17 cellular contexts compared by ENCODE assay signal in the genomic region with DNA sequence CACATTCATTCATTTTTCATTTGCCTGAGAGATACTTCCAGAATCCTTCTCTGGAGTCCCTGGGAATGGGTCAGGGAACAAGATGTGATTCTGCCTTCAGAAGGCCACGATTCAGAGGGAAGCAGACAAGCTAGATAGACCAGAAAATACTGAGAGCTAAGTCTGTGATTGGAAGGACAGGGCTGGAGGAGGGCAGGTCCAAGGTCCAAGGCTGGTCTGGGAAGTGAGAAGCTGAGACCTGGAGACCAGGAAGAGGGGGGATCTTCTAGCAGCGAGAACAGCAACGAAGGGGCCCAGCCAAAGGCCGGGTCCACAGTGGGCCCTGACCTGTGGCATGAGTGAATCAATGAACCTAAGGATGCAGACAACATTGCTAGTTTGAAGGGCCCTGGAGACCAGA.
"Had no signal": no experiment of that assay in that cellular context is flagged by ENCODE, and none has a peak within 500 bp of the region (broad histone marks: within the 10 kb centered on the region; RNA-seq: fewer than 3 reads in every experiment).

No MANE protein-coding gene starts in this region.

- H3K36me3 Mint-ChIP-seq: natural killer cell had no signal

- ATAC-seq: activated T-helper 17 cell treated with anti-CD3 and anti-CD28 coated beads, Interleukin-2, amount 50 U/mL, for 72 hours; natural killer cell; stimulated activated naive CD8-positive, alpha-beta T cell treated with anti-CD3 and anti-CD28 coated beads, Interleukin-15, Interleukin-2, amounts not matched to agents 100 U/mL and 50 U/mL, for 24 hours had no signal

- H3K4me3 Mint-ChIP-seq: activated T-helper 17 cell treated with anti-CD3 and anti-CD28 coated beads, Interleukin-2, amount 50 U/mL, for 72 hours; natural killer cell had no signal

- H3K36me3 ChIP-seq: cardiac muscle cell, esophagus muscularis mucosa, left ventricle myocardium inferior, prostate gland had no signal

- DNase-seq: activated CD4-positive, CD25-positive, alpha-beta regulatory T cell treated with anti-CD3 and anti-CD28 coated beads, Interleukin-2, amount 50 U/mL, for 72 hours; activated naive CD4-positive, alpha-beta T cell treated with Interleukin-2 at 50 U/mL for 16 hours; dorsolateral prefrontal cortex; left ventricle myocardium inferior; natural killer cell; occipital lobe; stimulated activated CD4-positive, alpha-beta T cell treated with anti-CD3 and anti-CD28 coated beads, Interleukin-4, amount 100 ng/mL, for 4 hours; stimulated activated CD8-positive, alpha-beta memory T cell treated with anti-CD3 and anti-CD28 coated beads, Interleukin-4, amount 100 ng/mL, for 48 hours; stimulated activated naive CD8-positive, alpha-beta T cell treated with anti-CD3 and anti-CD28 coated beads, Interleukin-15, Interleukin-2, amounts not matched to agents 100 U/mL and 50 U/mL, for 24 hours; T-helper 9 cell had no signal

- H3K9me3 ChIP-seq: esophagus muscularis mucosa, prostate gland had no signal

- H3K27me3 ChIP-seq: dorsolateral prefrontal cortex, esophagus muscularis mucosa had no signal

- H3K27me3 Mint-ChIP-seq: activated T-helper 17 cell treated with anti-CD3 and anti-CD28 coated beads, Interleukin-2, amount 50 U/mL, for 72 hours had no signal

- H3K4me2 ChIP-seq: smooth muscle cell had no signal

- H3K9me3 Mint-ChIP-seq: activated T-helper 17 cell treated with anti-CD3 and anti-CD28 coated beads, Interleukin-2, amount 50 U/mL, for 72 hours; natural killer cell had no signal

- H3K27ac ChIP-seq: cardiac muscle cell, dorsolateral prefrontal cortex, esophagus muscularis mucosa, left ventricle myocardium inferior, prostate gland had no signal

- H3K27ac Mint-ChIP-seq: activated T-helper 17 cell treated with anti-CD3 and anti-CD28 coated beads, Interleukin-2, amount 50 U/mL, for 72 hours; natural killer cell had no signal

- FAIRE-seq: endometrium, keratinocyte had no signal

- H3K4me3 ChIP-seq: cardiac muscle cell, dorsolateral prefrontal cortex, esophagus muscularis mucosa, left ventricle myocardium inferior, prostate gland, smooth muscle cell had no signal
